Comparison of ENCODE assay signal across 8 cellular contexts in the genomic region with DNA sequence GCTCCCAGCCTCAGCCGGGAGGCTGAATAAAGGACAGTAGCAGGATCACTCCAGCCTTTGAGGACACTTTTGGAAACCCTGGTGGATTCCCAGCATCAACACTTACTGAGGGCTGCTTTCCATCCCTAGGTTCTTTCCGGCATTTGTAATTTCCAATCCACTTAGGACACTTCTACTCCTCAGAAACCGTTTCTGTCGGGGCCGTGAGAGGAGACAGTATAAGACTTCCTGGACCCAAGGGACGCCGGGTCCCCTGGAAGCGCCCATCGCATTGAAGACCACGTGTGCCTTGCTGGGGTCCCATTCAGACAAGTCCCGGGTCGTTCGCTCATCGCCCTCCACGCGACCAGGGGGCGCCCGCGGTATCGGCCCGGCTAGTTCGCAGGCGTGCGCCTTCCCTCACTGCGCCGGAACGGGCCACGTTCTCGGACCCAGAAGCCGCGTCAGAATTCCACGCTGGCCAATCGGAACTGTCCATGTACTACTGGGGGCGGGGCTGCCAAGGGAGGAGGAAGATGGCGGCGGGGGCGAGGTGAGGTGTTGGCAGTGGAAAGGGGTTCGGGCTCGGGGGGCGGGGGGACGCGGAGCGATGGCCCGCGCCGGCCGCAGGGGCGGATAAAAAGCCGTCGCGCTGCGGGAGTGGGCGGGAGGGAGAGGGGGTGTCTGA. TPM values are rescaled to one million over a fixed set of nuclear protein-coding genes. Genes with fewer than 3 reads are reported as not detected.
DNase-seq lines count a peak whose midpoint lies in the region; ATAC-seq and TF ChIP-seq lines count a peak whose summit lies in the region.

Gene NUS1 (plus strand): TSS at position 479 of the 667 bp plus-strand sequence. CDS start 202 bp downstream, outside the sequence.

- CTCF ChIA-PET in activated CD4-positive, alpha-beta T cell treated with anti-CD3 and anti-CD28 coated beads, Interleukin-2, amount 10 ng/mL, durations not matched to agents 7 days and 5 days (lab: Charles Lee), result no interaction called here

- H3K36me3 Mint-ChIP-seq in CD14-positive monocyte, result peaks cover 12% of the 10 kb centered on the region in 2 donors
- H3K36me3 Mint-ChIP-seq in activated CD4-positive, alpha-beta T cell treated with anti-CD3 and anti-CD28 coated beads, Interleukin-2, amount 10 ng/mL, durations not matched to agents 7 days and 5 days (ENCODE audit: low read depth), result peaks cover 22% of the 10 kb centered on the region

- peaks cover 45% of the 10 kb centered on the region for H3K4me1 Mint-ChIP-seq in CD14-positive monocyte
- peaks cover 45% of the 10 kb centered on the region for H3K4me1 Mint-ChIP-seq in activated CD4-positive, alpha-beta T cell treated with anti-CD3 and anti-CD28 coated beads, Interleukin-2, amount 10 ng/mL, durations not matched to agents 7 days and 5 days

- ATAC-seq in GM19397 (IDR thresholded peaks at IDR 0.05; ENCODE audit: unreplicated experiment) (peak; percentile 98), HG03565 (IDR thresholded peaks at IDR 0.05; ENCODE audit: unreplicated experiment) (peak; percentile 97), left lobe of liver (peak; percentile 97)

- intact Hi-C loops in CD14-positive monocyte (cut with micrococcal nuclease), result loop anchor here in 1 of 2 donors (5.0 kb wide), 1 partner anchor 73 kb away; the partner anchor contains the start of gene GOPC

- POLR2A ChIA-PET in activated CD4-positive, alpha-beta T cell treated with anti-CD3 and anti-CD28 coated beads, Interleukin-2, amount 10 ng/mL, durations not matched to agents 7 days and 5 days (lab: Charles Lee), result no interaction called here

- TF ChIP-seq CTCF in CD14-positive monocyte (IDR thresholded peaks at IDR 0.05), result peak; percentile 79

- peak within 1 kb of the TSS; percentile 82 to 96 (median 90) for H3K27ac Mint-ChIP-seq in CD14-positive monocyte
- H3K27ac Mint-ChIP-seq in activated CD4-positive, alpha-beta T cell treated with anti-CD3 and anti-CD28 coated beads, Interleukin-2, amount 10 ng/mL, durations not matched to agents 7 days and 5 days, result peak within 1 kb of the TSS; percentile 92

- H3K9me3 Mint-ChIP-seq in CD14-positive monocyte, result no peaks in the 10 kb centered on the region
- peaks cover 6% of the 10 kb centered on the region for H3K9me3 Mint-ChIP-seq in activated CD4-positive, alpha-beta T cell treated with anti-CD3 and anti-CD28 coated beads, Interleukin-2, amount 10 ng/mL, durations not matched to agents 7 days and 5 days

- DNase-seq in CD14-positive monocyte (ENCODE audit: low spot score) (peak; percentile 96), NCI-H748 (lab: John Stamatoyannopoulos, UW; ENCODE audit: unreplicated experiment) (peak; percentile 98), dedifferentiated amniotic fluid mesenchymal stem cell (ENCODE audit: extremely low spot score) (peak; percentile 97), left lobe of liver (ENCODE audit: low spot score) (peak; percentile 98)
- peak; percentile 98 for DNase-seq in activated CD4-positive, alpha-beta T cell treated with anti-CD3 and anti-CD28 coated beads, Interleukin-2, amount 10 ng/mL, durations not matched to agents 7 days and 5 days
- peak; percentile 98 to 99 for DNase-seq in stimulated activated CD4-positive, alpha-beta T cell treated with anti-CD3 and anti-CD28 coated beads, Interleukin-2, amount 100 ng/mL, for 24 hours

- H3K4me3 Mint-ChIP-seq in CD14-positive monocyte, result peak within 1 kb of the TSS; percentile 88 to 92
- H3K4me3 Mint-ChIP-seq in activated CD4-positive, alpha-beta T cell treated with anti-CD3 and anti-CD28 coated beads, Interleukin-2, amount 10 ng/mL, durations not matched to agents 7 days and 5 days, result peak within 1 kb of the TSS; percentile 89

- peaks cover 0 to 6% (median 0%) of the 10 kb centered on the region in 3 donors for H3K27me3 Mint-ChIP-seq in CD14-positive monocyte (ENCODE audit: low read depth in 3 of 3)
- no peaks in the 10 kb centered on the region for H3K27me3 Mint-ChIP-seq in activated CD4-positive, alpha-beta T cell treated with anti-CD3 and anti-CD28 coated beads, Interleukin-2, amount 10 ng/mL, durations not matched to agents 7 days and 5 days

RNA-seq across cellular contexts. Expression of gene NUS1, which starts in this region (rescaled TPM):
- 10 to 100 TPM; 15.6 to 16.8 TPM for polyA plus RNA-seq in CD14-positive monocyte
- 10 to 100 TPM; 25.4 to 27.8 TPM for total RNA-seq in activated CD4-positive, alpha-beta T cell treated with anti-CD3 and anti-CD28 coated beads, Interleukin-2, amount 10 ng/mL, durations not matched to agents 7 days and 5 days
- 21.1 TPM for total RNA-seq in left lobe of liver

Comparison
In these comparisons a context has a peak if more than half of its experiments do, and no peak if none do; other contexts are left out.
1. Peak in every context shown above with its lines: DNase-seq and ATAC-seq.